Comparison of ENCODE assay signal across 8 cellular contexts in the genomic region with DNA sequence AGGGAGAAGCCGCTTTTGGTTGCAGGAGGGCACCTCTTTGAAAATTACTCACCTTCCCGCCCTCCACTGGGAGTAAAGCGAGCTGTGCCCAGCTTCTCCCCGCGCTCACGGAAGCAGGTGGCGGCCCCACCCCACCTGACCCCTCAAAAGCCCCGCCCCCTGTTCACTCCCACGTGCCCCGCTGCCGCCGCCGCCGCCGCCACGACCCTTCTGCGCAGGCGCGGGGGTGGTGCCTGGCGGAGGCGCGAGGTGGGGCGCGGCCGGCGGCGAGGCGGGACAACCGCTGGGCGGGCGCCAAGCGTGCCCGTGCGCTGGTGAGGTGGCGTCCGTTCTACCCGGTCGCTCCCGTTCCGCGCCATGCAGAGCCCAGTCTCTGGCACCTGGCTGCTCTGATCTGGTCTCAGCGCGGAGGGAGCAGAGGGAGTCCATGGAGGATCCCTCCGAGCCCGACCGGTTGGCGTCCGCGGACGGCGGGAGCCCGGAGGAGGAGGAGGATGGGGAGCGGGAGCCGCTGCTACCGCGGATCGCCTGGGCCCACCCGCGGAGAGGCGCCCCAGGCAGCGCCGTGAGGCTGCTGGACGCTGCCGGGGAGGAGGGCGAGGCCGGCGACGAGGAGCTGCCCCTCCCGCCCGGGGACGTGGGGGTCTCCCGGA. TPM values are rescaled to one million over a fixed set of nuclear protein-coding genes. Genes with fewer than 3 reads are reported as not detected.
A peak's percentile ranks its signal among the peaks of the same experiment; 100 is the strongest.
DNase-seq lines count a peak whose midpoint lies in the region; FAIRE-seq and TF ChIP-seq lines count a peak whose summit lies in the region.

A gene (plus strand): TSS at position 297 of the 653 bp plus-strand sequence. CDS start 131 bp downstream, at position 428.

- H3K9me3 ChIP-seq in suprapubic skin: no peaks in the 10 kb centered on the region

- in situ Hi-C loops in SK-MEL-5 (cut with HindIII; ENCODE audit: low pct_unique_long_range_greater_than_20kb, low sequenced_read_pairs): no loop called here

- DNase-seq in GM03348 (ENCODE audit: low spot score): peak; percentile 97
- peak; percentile 85 for DNase-seq in HEK293T (ENCODE audit: extremely low spot score)
- peak; percentile 72 for DNase-seq in MV-4-11 (lab: John Stamatoyannopoulos, UW)
- DNase-seq in SK-MEL-5 (ENCODE audit: low read depth, low spot score): peak; percentile 83
- peak; percentile 94 for DNase-seq in activated naive CD4-positive, alpha-beta T cell treated with Interleukin-2 at 50 U/mL for 16 hours
- peak; percentile 87 to 90 for DNase-seq in frontal cortex (ENCODE audit: low spot score in 2 of 2)
- DNase-seq in nucleus accumbens (lab: John Stamatoyannopoulos, UW): peak in 55 of 56 donors; percentile 5 to 89 (median 60)
- DNase-seq in suprapubic skin (ENCODE audit: low spot score in 2 of 2): peak; percentile 89 to 91

- peak; percentile 28 to 75 for TF ChIP-seq POLR2A in suprapubic skin (IDR thresholded peaks at IDR 0.05)

- H3K4me3 ChIP-seq in suprapubic skin: peak within 1 kb of the TSS; percentile 67

- no peak for FAIRE-seq in frontal cortex (lab: Jason Lieb, UNC)

- no peaks in the 10 kb centered on the region for H3K36me3 ChIP-seq in suprapubic skin

- no peak for TF ChIP-seq EP300 in suprapubic skin (IDR thresholded peaks at IDR 0.05)

- no peak for TF ChIP-seq CTCF in suprapubic skin (IDR thresholded peaks at IDR 0.05)

- H3K27me3 ChIP-seq in suprapubic skin: no peaks in the 10 kb centered on the region

- 1% methylated on average over 20 of the region's 72 CpGs for WGBS in suprapubic skin

- H3K4me1 ChIP-seq in suprapubic skin: peaks cover 17% of the 10 kb centered on the region

- CTCF ChIA-PET in HEK293T (lab: Yijun Ruan, JAX): interaction anchor here (1.7 kb wide), 1 partner anchor 78 kb away, joined by 6 read pairs; a partner anchor contains a TSS

- POLR2A ChIA-PET in HEK293T (lab: Yijun Ruan, JAX): interaction anchor here (0.6 to 3.3 kb wide), 7 partner anchors 20 to 78 kb away, joined by 3 to 14 read pairs (median 3); a partner anchor contains a TSS

- H3K27ac ChIP-seq in suprapubic skin: peak within 1 kb of the TSS; percentile 92

TF ChIP-seq in HEK293T, 16 proteins besides CTCF, POLR2A, EP300 and RAD21:
- TF ChIP-seq L3MBTL2 (conservative IDR thresholded peaks at IDR 0.05) (peak; percentile 87), HDGF (IDR thresholded peaks at IDR 0.05; ENCODE audit: borderline replicate concordance) (no peak), ZNF384 (IDR thresholded peaks at IDR 0.05) (no peak), TARDBP (IDR thresholded peaks at IDR 0.05) (no peak), SP1 (IDR thresholded peaks at IDR 0.05) (no peak), ELF4 (IDR thresholded peaks at IDR 0.05) (no peak)
- TF ChIP-seq, protein P1, sequence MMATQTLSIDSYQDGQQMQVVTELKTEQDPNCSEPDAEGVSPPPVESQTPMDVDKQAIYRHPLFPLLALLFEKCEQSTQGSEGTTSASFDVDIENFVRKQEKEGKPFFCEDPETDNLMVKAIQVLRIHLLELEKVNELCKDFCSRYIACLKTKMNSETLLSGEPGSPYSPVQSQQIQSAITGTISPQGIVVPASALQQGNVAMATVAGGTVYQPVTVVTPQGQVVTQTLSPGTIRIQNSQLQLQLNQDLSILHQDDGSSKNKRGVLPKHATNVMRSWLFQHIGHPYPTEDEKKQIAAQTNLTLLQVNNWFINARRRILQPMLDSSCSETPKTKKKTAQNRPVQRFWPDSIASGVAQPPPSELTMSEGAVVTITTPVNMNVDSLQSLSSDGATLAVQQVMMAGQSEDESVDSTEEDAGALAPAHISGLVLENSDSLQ (IDR thresholded peaks at IDR 0.05): no peak

RNA-seq across cellular contexts. Expression of the gene that starts here (rescaled TPM):
- total RNA-seq in SK-MEL-5 (2014; rRNA removed; shearing (Covaris generic)): 9.1 and 10.3 TPM in 2 replicates
- 7.6 and 8.4 TPM in 2 replicates for polyA plus RNA-seq in SK-MEL-5 (2015; cell fraction: cytosol; rRNA removed)
- 7.8 and 12.0 TPM in 2 replicates for polyA plus RNA-seq in SK-MEL-5 (2015; cell fraction: nucleus; rRNA removed)
- total RNA-seq in frontal cortex: 6.5 TPM
- 10 to 100 TPM; 13.2 to 21.2 (median 16.3) TPM for total RNA-seq in suprapubic skin

Comparison
In these comparisons a context has a peak if more than half of its experiments do, and no peak if none do; other contexts are left out.
1. Peak in every context shown above with its lines: DNase-seq, H3K4me3 ChIP-seq and H3K27ac ChIP-seq.